Comparison of ENCODE assay signal across 17 cellular contexts in the genomic region with DNA sequence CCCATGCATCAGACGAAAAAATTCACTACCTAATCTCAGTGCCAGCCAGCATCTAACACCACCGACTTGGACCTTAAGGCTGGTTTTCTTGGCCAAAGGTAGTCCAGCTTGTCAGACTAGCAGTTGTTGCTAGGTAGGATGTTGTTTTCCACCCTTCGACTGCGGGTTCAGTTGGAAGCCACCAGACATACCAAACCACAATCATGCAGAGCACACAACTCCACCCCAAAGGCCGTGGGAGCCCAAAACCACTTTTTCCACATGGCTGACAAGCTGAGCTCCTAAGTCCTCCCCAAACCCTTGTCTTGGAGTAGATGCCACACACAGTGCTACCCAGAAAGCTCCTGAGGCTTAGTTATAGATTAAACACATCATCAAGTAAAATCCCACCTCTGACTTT. TPM values are rescaled to one million over a fixed set of nuclear protein-coding genes. Genes with fewer than 3 reads are reported as not detected.
"Had no signal": no experiment of that assay in that cellular context is flagged by ENCODE, and none has a peak within 500 bp of the region (broad histone marks: within the 10 kb centered on the region; RNA-seq: fewer than 3 reads in every experiment).

No MANE protein-coding gene starts in this region.

- H3K4me3 ChIP-seq: ovary had no signal

- H3K27me3 Mint-ChIP-seq: activated CD4-positive, alpha-beta memory T cell treated with anti-CD3 and anti-CD28 coated beads, Interleukin-2, amount 10 ng/mL, durations not matched to agents 7 days and 5 days; activated naive CD8-positive, alpha-beta T cell treated with anti-CD3 and anti-CD28 coated beads, Interleukin-2, amount 10 ng/mL, durations not matched to agents 7 days and 5 days; central memory CD8-positive, alpha-beta T cell; T-cell had no signal

- H3K9me3 Mint-ChIP-seq: neural crest cell had no signal

- FAIRE-seq: urothelium cell line had no signal

- H3K4me3 Mint-ChIP-seq: activated CD4-positive, alpha-beta memory T cell treated with anti-CD3 and anti-CD28 coated beads, Interleukin-2, amount 10 ng/mL, durations not matched to agents 7 days and 5 days; activated naive CD8-positive, alpha-beta T cell treated with anti-CD3 and anti-CD28 coated beads, Interleukin-2, amount 10 ng/mL, durations not matched to agents 7 days and 5 days; central memory CD8-positive, alpha-beta T cell; neural crest cell; T-cell had no signal

- H3K36me3 Mint-ChIP-seq: activated naive CD8-positive, alpha-beta T cell treated with anti-CD3 and anti-CD28 coated beads, Interleukin-2, amount 10 ng/mL, durations not matched to agents 7 days and 5 days; T-cell had no signal

- DNase-seq: activated CD4-positive, alpha-beta memory T cell treated with anti-CD3 and anti-CD28 coated beads, Interleukin-2, amount 10 ng/mL, durations not matched to agents 7 days and 5 days; activated CD4-positive, alpha-beta T cell treated with anti-CD3 and anti-CD28 coated beads for 1 hour; activated naive CD8-positive, alpha-beta T cell treated with anti-CD3 and anti-CD28 coated beads, Interleukin-2, amount 10 ng/mL, durations not matched to agents 7 days and 5 days; activated T-cell treated with anti-CD3 and anti-CD28 coated beads, Interleukin-2, amount 50 U/mL, for 48 hours; aorta; foreskin keratinocyte; head of caudate nucleus; left ventricle myocardium superior; mesendoderm; ovary; stimulated activated CD4-positive, alpha-beta T cell treated with anti-CD3 and anti-CD28 coated beads, Interleukin-15, amount 100 ng/mL, for 24 hours; stimulated activated CD4-positive, alpha-beta T cell treated with anti-CD3 and anti-CD28 coated beads, Interleukin-4, amount 100 ng/mL, for 24 hours; T-cell; T1000 had no signal

- H3K27ac Mint-ChIP-seq: activated CD4-positive, alpha-beta memory T cell treated with anti-CD3 and anti-CD28 coated beads, Interleukin-2, amount 10 ng/mL, durations not matched to agents 7 days and 5 days; activated naive CD8-positive, alpha-beta T cell treated with anti-CD3 and anti-CD28 coated beads, Interleukin-2, amount 10 ng/mL, durations not matched to agents 7 days and 5 days; T-cell had no signal

- H3K4me1 Mint-ChIP-seq: activated CD4-positive, alpha-beta memory T cell treated with anti-CD3 and anti-CD28 coated beads, Interleukin-2, amount 10 ng/mL, durations not matched to agents 7 days and 5 days; activated naive CD8-positive, alpha-beta T cell treated with anti-CD3 and anti-CD28 coated beads, Interleukin-2, amount 10 ng/mL, durations not matched to agents 7 days and 5 days; central memory CD8-positive, alpha-beta T cell; neural crest cell; T-cell had no signal

- ATAC-seq: foreskin keratinocyte, left ventricle myocardium superior, T-cell had no signal

RNA-seq across cellular contexts. Expression of a gene that starts 46.8 kb away (rescaled TPM):
- total RNA-seq: activated naive CD8-positive, alpha-beta T cell treated with anti-CD3 and anti-CD28 coated beads, Interleukin-2, amount 10 ng/mL, durations not matched to agents 7 days and 5 days had no signal
